In the genomic region with DNA sequence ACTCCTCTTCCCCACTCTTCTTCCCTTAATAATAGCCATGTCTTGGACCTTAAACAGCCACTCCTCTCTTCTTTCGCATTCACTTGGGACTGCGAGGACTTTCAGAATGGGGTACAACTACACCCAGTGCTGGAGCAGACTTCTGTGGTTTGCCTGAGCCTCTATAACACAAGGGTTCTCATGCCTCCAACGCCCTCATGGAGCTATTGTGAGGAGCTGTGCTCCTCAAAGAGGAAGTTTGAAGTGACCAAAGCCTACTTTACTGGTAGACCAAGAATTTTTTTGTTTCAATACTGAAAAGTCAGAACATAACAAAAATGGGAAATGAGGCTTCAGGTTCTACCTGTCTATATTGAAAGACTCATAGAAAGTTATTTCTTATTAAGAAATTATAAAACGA, we compare ENCODE assay signal across 21 cellular contexts.
"Had no signal": no experiment of that assay in that cellular context is flagged by ENCODE, and none has a peak within 500 bp of the region (broad histone marks: within the 10 kb centered on the region; RNA-seq: fewer than 3 reads in every experiment).

No MANE protein-coding gene starts in this region.

- H3K27me3 ChIP-seq: esophagus squamous epithelium, gastroesophageal sphincter, neutrophil, sigmoid colon, stomach had no signal

- H3K27ac ChIP-seq: epithelial cell of prostate, esophagus squamous epithelium, gastroesophageal sphincter, neutrophil, sigmoid colon, stomach, thoracic aorta had no signal

- DNase-seq: effector memory CD8-positive, alpha-beta T cell; esophagus squamous epithelium; foreskin fibroblast; glutamatergic neuron; islet precursor cell; mammary epithelial cell; mucosa of descending colon; naive thymus-derived CD8-positive, alpha-beta T cell; posterior cingulate gyrus; sigmoid colon; stimulated activated CD4-positive, alpha-beta T cell treated with anti-CD3 and anti-CD28 coated beads, Interleukin-2, amount 100 ng/mL, for 24 hours; stimulated activated CD4-positive, alpha-beta T cell treated with anti-CD3 and anti-CD28 coated beads, Interleukin-4, amount 100 ng/mL, for 4 hours; stimulated activated naive CD4-positive, alpha-beta T cell; stomach; substantia nigra had no signal

- ATAC-seq: effector memory CD8-positive, alpha-beta T cell; gastroesophageal sphincter; left lobe of liver; mucosa of descending colon; naive thymus-derived CD8-positive, alpha-beta T cell had no signal

- H3K36me3 ChIP-seq: esophagus squamous epithelium, gastroesophageal sphincter, neutrophil, sigmoid colon, stomach, thoracic aorta had no signal

- H3K9me3 ChIP-seq: neutrophil, sigmoid colon had no signal

- H3K4me3 ChIP-seq: esophagus squamous epithelium, gastroesophageal sphincter, mucosa of descending colon, sigmoid colon, skin epidermis, stomach, thoracic aorta had no signal
